Comparison of ENCODE assay signal across 21 cellular contexts in genomic region chr20:57891067-57891466, GRCh38.
"Had no signal": no experiment of that assay in that cellular context is flagged by ENCODE, and none has a peak within 500 bp of the region (broad histone marks: within the 10 kb centered on the region; RNA-seq: fewer than 3 reads in every experiment).

No MANE protein-coding gene starts in this region.

- H3K4me1 ChIP-seq: gastroesophageal sphincter, pancreas, tibial artery, upper lobe of left lung, uterus had no signal

- H3K9me3 ChIP-seq: esophagus squamous epithelium, gastroesophageal sphincter, pancreas, upper lobe of left lung, uterus had no signal

- DNase-seq: effector memory CD8-positive, alpha-beta T cell; esophagus squamous epithelium; foreskin fibroblast; kidney; left cardiac atrium; mesendoderm; naive thymus-derived CD4-positive, alpha-beta T cell; occipital lobe; pancreas; right cardiac atrium; stimulated activated CD4-positive, alpha-beta T cell treated with anti-CD3 and anti-CD28 coated beads, Interleukin-4, amount 100 ng/mL, for 1 hour; stimulated activated CD8-positive, alpha-beta memory T cell treated with anti-CD3 and anti-CD28 coated beads, Interleukin-4, amount 100 ng/mL, for 48 hours; stimulated activated naive CD8-positive, alpha-beta T cell treated with anti-CD3 and anti-CD28 coated beads, Interleukin-15, Interleukin-2, amounts not matched to agents 100 U/mL and 50 U/mL, for 24 hours; tibial artery; upper lobe of left lung; uterus had no signal

- H2AFZ ChIP-seq: hepatocyte, neural progenitor cell had no signal

- H3K9ac ChIP-seq: neural progenitor cell had no signal

- H3K27me3 ChIP-seq: esophagus squamous epithelium, hepatocyte, neural progenitor cell, pancreas, upper lobe of left lung, uterus had no signal

- H3K36me3 ChIP-seq: esophagus squamous epithelium, gastroesophageal sphincter, neural progenitor cell, pancreas, tibial artery, upper lobe of left lung, uterus had no signal

- H3K4me2 ChIP-seq: hepatocyte, neural progenitor cell, smooth muscle cell had no signal

- H3K4me3 ChIP-seq: esophagus squamous epithelium, gastroesophageal sphincter, hepatocyte, neural progenitor cell, pancreas, smooth muscle cell, tibial artery, upper lobe of left lung, uterus had no signal

- H3K27ac ChIP-seq: esophagus squamous epithelium, gastroesophageal sphincter, hepatocyte, neural progenitor cell, pancreas, tibial artery, upper lobe of left lung, uterus had no signal

- ATAC-seq: effector memory CD8-positive, alpha-beta T cell; gastroesophageal sphincter; naive thymus-derived CD4-positive, alpha-beta T cell; pancreas; right cardiac atrium; stimulated activated effector memory CD8-positive, alpha-beta T cell treated with anti-CD3 and anti-CD28 coated beads, Interleukin-12 subunit alpha, Interleukin-12 subunit beta, amount 100 ng/mL, for 72 hours; stimulated activated naive CD8-positive, alpha-beta T cell treated with anti-CD3 and anti-CD28 coated beads, Interleukin-15, Interleukin-2, amounts not matched to agents 100 U/mL and 50 U/mL, for 24 hours had no signal
